15 cellular contexts compared by ENCODE assay signal in genomic region chr9:79656127-79656526, GRCh38.
DNase-seq lines count a peak whose midpoint lies in the region; ATAC-seq, FAIRE-seq and TF ChIP-seq lines count a peak whose summit lies in the region.
"Had no signal": no experiment of that assay in that cellular context is flagged by ENCODE, and none has a peak within 500 bp of the region (broad histone marks: within the 10 kb centered on the region; RNA-seq: fewer than 3 reads in every experiment).

No MANE protein-coding gene starts in this region.

- H3K4me3 Mint-ChIP-seq in HFFc6 (no peak overlapping the region), CD14-positive monocyte (no peak overlapping the region)
- H3K4me3 Mint-ChIP-seq: CD4-positive, alpha-beta memory T cell had no signal

- FAIRE-seq in GM19239 (lab: Jason Lieb, UNC), result no peak
- FAIRE-seq: A204.1, GM12892, GM18507, H1 had no signal

- ATAC-seq in SK-N-SH treated with all-trans-retinoic acid at 6 μM for 48 hours, result no peak; the same call in 2 of the 3 replicates
- ATAC-seq in HG03025 (IDR thresholded peaks at IDR 0.05; ENCODE audit: low FRiP score, unreplicated experiment), result no peak

- intact Hi-C loops in CD14-positive monocyte (cut with micrococcal nuclease), result no loop called here

- H3K4me1 Mint-ChIP-seq in HFFc6 (ENCODE audit: low read depth), result peaks cover 78% of the 10 kb centered on the region
- peaks cover 9% of the 10 kb centered on the region for H3K4me1 Mint-ChIP-seq in CD14-positive monocyte

- no peaks in the 10 kb centered on the region; the same call in none of the 2 replicates for H3K27me3 Mint-ChIP-seq in HFFc6 (ENCODE audit: insufficient read depth)
- H3K27me3 Mint-ChIP-seq in CD14-positive monocyte (ENCODE audit: low read depth in 3 of 3), result no peaks in the 10 kb centered on the region
- H3K27me3 Mint-ChIP-seq: CD4-positive, alpha-beta memory T cell had no signal

- H3K9me3 Mint-ChIP-seq in HFFc6 (no peaks in the 10 kb centered on the region), CD14-positive monocyte (no peaks in the 10 kb centered on the region)
- H3K9me3 Mint-ChIP-seq: CD4-positive, alpha-beta memory T cell had no signal

- peak; percentile 93 for DNase-seq in DMS79 treated with DMSO at 0.1 percent for 48 hours (lab: John Stamatoyannopoulos, UW)
- DNase-seq in HFFc6, result no peak
- peak; percentile 15 for DNase-seq in NCI-H2227 (lab: John Stamatoyannopoulos, UW; ENCODE audit: unreplicated experiment)
- no peak for DNase-seq in GM19239 (ENCODE audit: insufficient read length, low spot score)
- no peak for DNase-seq in amygdala (lab: John Stamatoyannopoulos, UW)
- DNase-seq in CD14-positive monocyte (ENCODE audit: low spot score), result no peak
- DNase-seq: ACHN; CD4-positive, alpha-beta memory T cell; GDM1 had no signal

- H3K27ac Mint-ChIP-seq in HFFc6, result peak overlapping the region; percentile 26; the same call in 1 of the 2 replicates
- peak overlapping the region in 1 of 7 donors; percentile 5 for H3K27ac Mint-ChIP-seq in CD14-positive monocyte

- H3K36me3 Mint-ChIP-seq in HFFc6 (ENCODE audit: low read depth), result peaks cover 73% of the 10 kb centered on the region
- H3K36me3 Mint-ChIP-seq in CD14-positive monocyte, result peaks cover 65 to 74% of the 10 kb centered on the region in 2 donors

- TF ChIP-seq CTCF in HFFc6 (IDR thresholded peaks at IDR 0.05) (no peak), CD14-positive monocyte (IDR thresholded peaks at IDR 0.05) (no peak)

TF ChIP-seq in SK-N-SH treated with all-trans-retinoic acid at 6 μM for 48 hours, 23 proteins besides CTCF, POLR2A, EP300 and RAD21:
- TF ChIP-seq BACH2 (CRISPR knock-in tag; IDR thresholded peaks at IDR 0.05; ENCODE audit: borderline replicate concordance) (no peak), ZNF8 (CRISPR knock-in tag; IDR thresholded peaks at IDR 0.05) (no peak), POU6F1 (CRISPR knock-in tag; IDR thresholded peaks at IDR 0.05; ENCODE audit: borderline replicate concordance, low read depth) (no peak), TSHZ2 (CRISPR knock-in tag; IDR thresholded peaks at IDR 0.05) (peak; percentile 69; the same call in 1 of the 2 replicates), CREB5 (CRISPR knock-in tag; IDR thresholded peaks at IDR 0.05; ENCODE audit: low read depth) (no peak), ARNTL (CRISPR knock-in tag; IDR thresholded peaks at IDR 0.05; ENCODE audit: borderline replicate concordance, low read depth) (no peak), TCF4 (CRISPR knock-in tag; IDR thresholded peaks at IDR 0.05; ENCODE audit: borderline replicate concordance) (peak; percentile 85), CSRNP3 (CRISPR knock-in tag; IDR thresholded peaks at IDR 0.05) (peak; percentile 53; the same call in 1 of the 2 replicates)
TF ChIP-seq in SK-N-SH treated with all-trans-retinoic acid at 6 μM for 48 hours: peak in this region for 3.

Comparison
In these comparisons a context has a peak if more than half of its experiments do, and no peak if none do; other contexts are left out.
1. DNase-seq: peak in DMS79 treated with DMSO at 0.1 percent for 48 hours (single experiment) and NCI-H2227 (single experiment); none in HFFc6 (single experiment), GM19239 (single experiment), amygdala (0 of 56) and CD14-positive monocyte (single experiment).